Comparison of ENCODE assay signal across 9 cellular contexts in genomic region chr19:12944064-12944674, GRCh38. TPM values are rescaled to one million over a fixed set of nuclear protein-coding genes. Genes with fewer than 3 reads are reported as not detected.
DNase-seq lines count a peak whose midpoint lies in the region; ATAC-seq and TF ChIP-seq lines count a peak whose summit lies in the region.
"Had no signal": no experiment of that assay in that cellular context is flagged by ENCODE, and none has a peak within 500 bp of the region (broad histone marks: within the 10 kb centered on the region; RNA-seq: fewer than 3 reads in every experiment).

No MANE protein-coding gene starts in this region.

- no peak overlapping the region for H4K8ac ChIP-seq in mesendoderm (ENCODE audit: low read depth, low read length)

- H3K4ac ChIP-seq in mesendoderm (ENCODE audit: low read depth, low read length): no peak overlapping the region

- peaks cover 19% of the 10 kb centered on the region for H3K36me3 ChIP-seq in mesendoderm (ENCODE audit: control insufficient read depth, insufficient read depth, low read length)

- no peak overlapping the region for H2AK5ac ChIP-seq in mesendoderm (ENCODE audit: low read length)

- no peak overlapping the region for H3K9ac ChIP-seq in mesendoderm (ENCODE audit: low read length)

- H3K56ac ChIP-seq in mesendoderm (ENCODE audit: low read length): no peak overlapping the region

- no peaks in the 10 kb centered on the region for H3K9me3 Mint-ChIP-seq in activated T-helper 2 cell treated with anti-CD3 and anti-CD28 coated beads, Interferon-gamma antibody, Interleukin-2, Interleukin-4, amounts not matched to agents 10 μg/mL and 5 μg/mL and 100 μg/mL, durations not matched to agents 14 hours and 24 hours and 36 hours
- no peaks in the 10 kb centered on the region for H3K9me3 Mint-ChIP-seq in mesothelial cell of epicardium

- H3K4me3 ChIP-seq in mesendoderm (ENCODE audit: low read length): no peak overlapping the region
- H3K4me3 ChIP-seq: MG63 had no signal

- H3K27ac ChIP-seq in 22Rv1 (peak overlapping the region; percentile 93), mesendoderm (ENCODE audit: low read depth, low read length) (no peak overlapping the region)

- H3K36me3 Mint-ChIP-seq in activated T-helper 2 cell treated with anti-CD3 and anti-CD28 coated beads, Interferon-gamma antibody, Interleukin-2, Interleukin-4, amounts not matched to agents 10 μg/mL and 5 μg/mL and 100 μg/mL, durations not matched to agents 14 hours and 24 hours and 36 hours (ENCODE audit: low read depth): peaks cover 94% of the 10 kb centered on the region
- H3K36me3 Mint-ChIP-seq in mesothelial cell of epicardium: peaks cover 32% of the 10 kb centered on the region

- DNase-seq in activated T-helper 2 cell treated with anti-CD3 and anti-CD28 coated beads, Interferon-gamma antibody, Interleukin-2, Interleukin-4, amounts not matched to agents 10 μg/mL and 5 μg/mL and 100 μg/mL, durations not matched to agents 14 hours and 24 hours and 36 hours (ENCODE audit: low spot score): no peak
- DNase-seq in mesothelial cell of epicardium (ENCODE audit: low spot score in 2 of 2, unreplicated experiment in 2 of 2) (no peak), iPS-NIHi11 (ENCODE audit: low spot score) (no peak), mesendoderm (no peak), HCEC 1CT (no peak), foreskin melanocyte (no peak)
- DNase-seq: MG63 had no signal

- no peak for ATAC-seq in GM18505 (IDR thresholded peaks at IDR 0.05; ENCODE audit: unreplicated experiment)

- H3K79me1 ChIP-seq in mesendoderm (ENCODE audit: low read length): peaks cover 20% of the 10 kb centered on the region

- H2BK120ac ChIP-seq in mesendoderm (ENCODE audit: low read depth, low read length): no peak overlapping the region

- no peak overlapping the region for H3K4me2 ChIP-seq in mesendoderm (ENCODE audit: low read length)

- no CpG with 5 or more reads among the region's 3 CpGs for whole genome bisulfite sequencing in mesendoderm (ENCODE audit: extremely low coverage, insufficient coverage, low lambda C conversion rate)

- intact Hi-C loops in activated T-helper 2 cell treated with anti-CD3 and anti-CD28 coated beads, Interferon-gamma antibody, Interleukin-2, Interleukin-4, amounts not matched to agents 10 μg/mL and 5 μg/mL and 100 μg/mL, durations not matched to agents 14 hours and 24 hours and 36 hours (cut with micrococcal nuclease): no loop called here

- H3K27me3 Mint-ChIP-seq in activated T-helper 2 cell treated with anti-CD3 and anti-CD28 coated beads, Interferon-gamma antibody, Interleukin-2, Interleukin-4, amounts not matched to agents 10 μg/mL and 5 μg/mL and 100 μg/mL, durations not matched to agents 14 hours and 24 hours and 36 hours (ENCODE audit: low read depth): no peaks in the 10 kb centered on the region
- no peaks in the 10 kb centered on the region for H3K27me3 Mint-ChIP-seq in mesothelial cell of epicardium (ENCODE audit: low read depth)

- peak; percentile 7 for TF ChIP-seq POLR2A in GM18505 (IDR thresholded peaks at IDR 0.05; ENCODE audit: borderline replicate concordance, extremely low read depth, insufficient read depth, insufficient read length)

- H3K4me3 Mint-ChIP-seq in activated T-helper 2 cell treated with anti-CD3 and anti-CD28 coated beads, Interferon-gamma antibody, Interleukin-2, Interleukin-4, amounts not matched to agents 10 μg/mL and 5 μg/mL and 100 μg/mL, durations not matched to agents 14 hours and 24 hours and 36 hours (ENCODE audit: low read depth): peak overlapping the region; percentile 21
- H3K4me3 Mint-ChIP-seq in mesothelial cell of epicardium: no peak overlapping the region

- no peak overlapping the region for H4K5ac ChIP-seq in mesendoderm (ENCODE audit: low read length)

- H3K4me1 ChIP-seq in mesendoderm (ENCODE audit: control insufficient read depth, low read depth, low read length): peaks cover 2% of the 10 kb centered on the region

- no peaks in the 10 kb centered on the region for H3K27me3 ChIP-seq in mesendoderm (ENCODE audit: insufficient read depth, low read length, poor library complexity)
- H3K27me3 ChIP-seq: MG63 had no signal

- H2BK15ac ChIP-seq in mesendoderm (replicated peaks; ENCODE audit: low read depth): no peak overlapping the region

- H3K4me1 Mint-ChIP-seq in activated T-helper 2 cell treated with anti-CD3 and anti-CD28 coated beads, Interferon-gamma antibody, Interleukin-2, Interleukin-4, amounts not matched to agents 10 μg/mL and 5 μg/mL and 100 μg/mL, durations not matched to agents 14 hours and 24 hours and 36 hours (ENCODE audit: low read depth): peaks cover 49% of the 10 kb centered on the region
- peaks cover 49% of the 10 kb centered on the region for H3K4me1 Mint-ChIP-seq in mesothelial cell of epicardium

- TF ChIP-seq CTCF in 22Rv1 (IDR thresholded peaks at IDR 0.05) (no peak), mesothelial cell of epicardium (IDR thresholded peaks at IDR 0.05; ENCODE audit: unreplicated experiment) (no peak)

- no peak overlapping the region for H3K18ac ChIP-seq in mesendoderm (ENCODE audit: low read length)

- H2BK5ac ChIP-seq in mesendoderm (ENCODE audit: low read length): no peak overlapping the region

- H3K79me2 ChIP-seq in mesendoderm (ENCODE audit: control insufficient read depth, insufficient read depth, low read length): peaks cover 32% of the 10 kb centered on the region

- peak overlapping the region; percentile 95 for H3K27ac Mint-ChIP-seq in activated T-helper 2 cell treated with anti-CD3 and anti-CD28 coated beads, Interferon-gamma antibody, Interleukin-2, Interleukin-4, amounts not matched to agents 10 μg/mL and 5 μg/mL and 100 μg/mL, durations not matched to agents 14 hours and 24 hours and 36 hours
- peak overlapping the region; percentile 98 for H3K27ac Mint-ChIP-seq in mesothelial cell of epicardium

- no peak overlapping the region for H3K23ac ChIP-seq in mesendoderm (ENCODE audit: low read length)

RNA-seq across cellular contexts. Expression of gene RAD23A, which starts 1.5 kb away (rescaled TPM):
- 189 and 196 TPM in 2 replicates for total RNA-seq in activated T-helper 2 cell treated with anti-CD3 and anti-CD28 coated beads, Interferon-gamma antibody, Interleukin-2, Interleukin-4, amounts not matched to agents 10 μg/mL and 5 μg/mL and 100 μg/mL, durations not matched to agents 14 hours and 24 hours and 36 hours
- 78.6 to 87.4 TPM (median 80.7 TPM) in 3 replicates for total RNA-seq in mesothelial cell of epicardium
- polyA plus RNA-seq in mesendoderm (2013, experiment 1 of 2): 84.9 TPM
- 85.2 TPM for polyA plus RNA-seq in mesendoderm (2013, experiment 2 of 2)

RNA-seq across cellular contexts. Expression of gene CALR, which starts 5.8 kb away (rescaled TPM):
- 984 and 991 TPM in 2 replicates for total RNA-seq in activated T-helper 2 cell treated with anti-CD3 and anti-CD28 coated beads, Interferon-gamma antibody, Interleukin-2, Interleukin-4, amounts not matched to agents 10 μg/mL and 5 μg/mL and 100 μg/mL, durations not matched to agents 14 hours and 24 hours and 36 hours
- total RNA-seq in mesothelial cell of epicardium: 863 to 886 TPM (median 869 TPM) in 3 replicates
- 708 TPM for polyA plus RNA-seq in mesendoderm (2013, experiment 1 of 2)
- 707 TPM for polyA plus RNA-seq in mesendoderm (2013, experiment 2 of 2)

RNA-seq across cellular contexts. Expression of gene FARSA, which starts 10.7 kb away (rescaled TPM):
- 165 and 166 TPM in 2 replicates for total RNA-seq in activated T-helper 2 cell treated with anti-CD3 and anti-CD28 coated beads, Interferon-gamma antibody, Interleukin-2, Interleukin-4, amounts not matched to agents 10 μg/mL and 5 μg/mL and 100 μg/mL, durations not matched to agents 14 hours and 24 hours and 36 hours
- total RNA-seq in mesothelial cell of epicardium: 54.5 to 58.4 TPM (median 58.3 TPM) in 3 replicates
- 77.3 TPM for polyA plus RNA-seq in mesendoderm (2013, experiment 1 of 2)
- polyA plus RNA-seq in mesendoderm (2013, experiment 2 of 2): 81.0 TPM

RNA-seq across cellular contexts. Expression of gene GADD45GIP1, which starts 12.9 kb away (rescaled TPM):
- total RNA-seq in activated T-helper 2 cell treated with anti-CD3 and anti-CD28 coated beads, Interferon-gamma antibody, Interleukin-2, Interleukin-4, amounts not matched to agents 10 μg/mL and 5 μg/mL and 100 μg/mL, durations not matched to agents 14 hours and 24 hours and 36 hours: 29.2 and 32.6 TPM in 2 replicates
- total RNA-seq in mesothelial cell of epicardium: 18.7 to 19.1 TPM (median 18.8 TPM) in 3 replicates
- polyA plus RNA-seq in mesendoderm (2013, experiment 1 of 2): 64.6 TPM
- 65.6 TPM for polyA plus RNA-seq in mesendoderm (2013, experiment 2 of 2)

RNA-seq across cellular contexts. Expression of gene SYCE2, which starts 25.1 kb away (rescaled TPM):
- total RNA-seq in activated T-helper 2 cell treated with anti-CD3 and anti-CD28 coated beads, Interferon-gamma antibody, Interleukin-2, Interleukin-4, amounts not matched to agents 10 μg/mL and 5 μg/mL and 100 μg/mL, durations not matched to agents 14 hours and 24 hours and 36 hours: 1.9 and 3.2 TPM in 2 replicates
- total RNA-seq in mesothelial cell of epicardium: 0.86 to 0.98 TPM (median 0.97 TPM) in 3 replicates
- polyA plus RNA-seq in mesendoderm (2013, experiment 1 of 2): 0.49 TPM
- polyA plus RNA-seq in mesendoderm (2013, experiment 2 of 2): 0.46 TPM
